ENCODE assay signal across 19 cellular contexts in genomic region chr11:80955588-80955987, GRCh38.
DNase-seq lines count a peak whose midpoint lies in the region; ATAC-seq and TF ChIP-seq lines count a peak whose summit lies in the region.
"Had no signal": no experiment of that assay in that cellular context is flagged by ENCODE, and none has a peak within 500 bp of the region (broad histone marks: within the 10 kb centered on the region; RNA-seq: fewer than 3 reads in every experiment).

No MANE protein-coding gene starts in this region.

- no peak for TF ChIP-seq EP300 in SK-N-SH (IDR thresholded peaks at IDR 0.05; ENCODE audit: borderline replicate concordance in 1 of 2, low read depth in 1 of 2, low read length in 1 of 2)

- H3K18ac ChIP-seq in mesendoderm (ENCODE audit: low read length), result no peak overlapping the region

- H2BK15ac ChIP-seq in mesendoderm (replicated peaks; ENCODE audit: low read depth), result no peak overlapping the region

- no peak overlapping the region for H3K9ac ChIP-seq in mesendoderm (ENCODE audit: low read length)
- no peak overlapping the region for H3K9ac ChIP-seq in SK-N-SH
- H3K9ac ChIP-seq: BLaER1 treated with 17β-estradiol and CSF1 and Interleukin-3, amounts not matched to agents 10 nM and 100 nM had no signal

- no peak overlapping the region for H2BK5ac ChIP-seq in mesendoderm (ENCODE audit: low read length)

- no peak overlapping the region for H3K27ac ChIP-seq in mesendoderm (ENCODE audit: low read depth, low read length)
- no peak overlapping the region for H3K27ac ChIP-seq in SK-N-SH (ENCODE audit: low read depth in 2 of 2, low read length in 1 of 2)
- H3K27ac ChIP-seq: 22Rv1; A549; BLaER1 treated with 17β-estradiol and CSF1 and Interleukin-3, amounts not matched to agents 10 nM and 100 nM; C4-2B had no signal

- no peaks in the 10 kb centered on the region for H3K4me1 ChIP-seq in mesendoderm (ENCODE audit: control insufficient read depth, low read depth, low read length)
- no peaks in the 10 kb centered on the region; a peak in 1 of 4 replicates for H3K4me1 ChIP-seq in SK-N-SH (ENCODE audit: control insufficient read depth in 1 of 2, insufficient read depth in 2 of 2, low read depth in 1 of 2, low read length in 1 of 2)
- H3K4me1 ChIP-seq: A549, Caco-2 had no signal

- H3F3A ChIP-seq in SK-N-SH (replicated peaks; ENCODE audit: insufficient read depth), result no peaks in the 10 kb centered on the region

- H4K5ac ChIP-seq in mesendoderm (ENCODE audit: low read length), result no peak overlapping the region

- no peak overlapping the region for H3K4me3 ChIP-seq in mesendoderm (ENCODE audit: low read length)
- no peak overlapping the region for H3K4me3 ChIP-seq in SK-N-SH (ENCODE audit: low read depth in 2 of 2, low read length in 1 of 2)
- H3K4me3 ChIP-seq: A549; BLaER1 treated with 17β-estradiol and CSF1 and Interleukin-3, amounts not matched to agents 10 nM and 100 nM had no signal

- TF ChIP-seq RAD21 in SK-N-SH (IDR thresholded peaks at IDR 0.05; ENCODE audit: low read length), result no peak

- H3K36me3 ChIP-seq in mesendoderm (ENCODE audit: control insufficient read depth, insufficient read depth, low read length) (no peaks in the 10 kb centered on the region), SK-N-SH (replicated peaks in 1 of 2; ENCODE audit: control insufficient read depth in 1 of 2, insufficient read depth in 2 of 2, low read length in 1 of 2) (no peaks in the 10 kb centered on the region)
- H3K36me3 ChIP-seq: BLaER1 treated with 17β-estradiol and CSF1 and Interleukin-3, amounts not matched to agents 10 nM and 100 nM had no signal

- H3K4me2 ChIP-seq in mesendoderm (ENCODE audit: low read length), result no peak overlapping the region
- no peak overlapping the region for H3K4me2 ChIP-seq in SK-N-SH
- H3K4me2 ChIP-seq: A549; BLaER1 treated with 17β-estradiol and CSF1 and Interleukin-3, amounts not matched to agents 10 nM and 100 nM had no signal

- no peaks in the 10 kb centered on the region for H3K79me1 ChIP-seq in mesendoderm (ENCODE audit: low read length)

- POLR2A ChIA-PET in SK-N-SH (lab: Yijun Ruan, JAX), result no interaction called here

- H2BK120ac ChIP-seq in mesendoderm (ENCODE audit: low read depth, low read length), result no peak overlapping the region

- no peaks in the 10 kb centered on the region for H3K27me3 ChIP-seq in mesendoderm (ENCODE audit: insufficient read depth, low read length, poor library complexity)
- H3K27me3 ChIP-seq in SK-N-SH (ENCODE audit: insufficient read depth), result no peaks in the 10 kb centered on the region
- H3K27me3 ChIP-seq: BLaER1 treated with 17β-estradiol and CSF1 and Interleukin-3, amounts not matched to agents 10 nM and 100 nM had no signal

- H3K9me3 ChIP-seq in SK-N-SH, result no peaks in the 10 kb centered on the region
- H3K9me3 ChIP-seq: BLaER1 treated with 17β-estradiol and CSF1 and Interleukin-3, amounts not matched to agents 10 nM and 100 nM; Caco-2 had no signal

- H3K56ac ChIP-seq in mesendoderm (ENCODE audit: low read length), result no peak overlapping the region

- no peak overlapping the region for H4K8ac ChIP-seq in mesendoderm (ENCODE audit: low read depth, low read length)

- peak; percentile 45 for ATAC-seq in GM21529 (IDR thresholded peaks at IDR 0.05; ENCODE audit: unreplicated experiment)
- ATAC-seq: A549; CD8-positive, alpha-beta T cell had no signal

- H2AK5ac ChIP-seq in mesendoderm (ENCODE audit: low read length), result no peak overlapping the region

- no peaks in the 10 kb centered on the region for H4K20me1 ChIP-seq in SK-N-SH (ENCODE audit: insufficient read depth)
- H4K20me1 ChIP-seq: BLaER1 treated with 17β-estradiol and CSF1 and Interleukin-3, amounts not matched to agents 10 nM and 100 nM had no signal

- H3K79me2 ChIP-seq in mesendoderm (ENCODE audit: control insufficient read depth, insufficient read depth, low read length) (no peaks in the 10 kb centered on the region), SK-N-SH (ENCODE audit: insufficient read depth) (no peaks in the 10 kb centered on the region)

- no peak for TF ChIP-seq CTCF in SK-N-SH (IDR thresholded peaks at IDR 0.05)

- no peak overlapping the region for H2AFZ ChIP-seq in SK-N-SH (ENCODE audit: low read depth)

- H3K4ac ChIP-seq in mesendoderm (ENCODE audit: low read depth, low read length), result no peak overlapping the region

- no peaks in the 10 kb centered on the region for H3K9me2 ChIP-seq in SK-N-SH

- CTCF ChIA-PET in SK-N-SH (lab: Yijun Ruan, JAX), result no interaction called here

- peak; percentile 0 for DNase-seq in NCI-H82 treated with DMSO at 0.1 percent for 48 hours (lab: John Stamatoyannopoulos, UW; ENCODE audit: unreplicated experiment)
- DNase-seq in SK-N-DZ (ENCODE audit: low spot score), result peak; percentile 53
- DNase-seq in mesendoderm, result peak; percentile 69
- no peak for DNase-seq in NCI-H510A (lab: John Stamatoyannopoulos, UW)
- DNase-seq in stimulated activated CD4-positive, alpha-beta T cell treated with anti-CD3 and anti-CD28 coated beads, Interleukin-12 subunit alpha, Interleukin-12 subunit beta, amount 100 ng/mL, for 4 hours, result no peak
- DNase-seq in SK-N-SH, result no peak
- DNase-seq: AML-193; Caco-2; CD4-positive, alpha-beta T cell; CD8-positive, alpha-beta T cell; DMS 273 treated with DMSO at 0.1 percent for 48 hours; DMS153; DMS79 treated with DMSO at 0.1 percent for 48 hours; GF-D8 had no signal

- WGBS in mesendoderm (ENCODE audit: extremely low coverage, insufficient coverage, low lambda C conversion rate), result no CpG with 5 or more reads among the region's 7 CpGs
- WGBS in SK-N-SH (ENCODE audit: low lambda C conversion rate), result 59% methylated on average over 7 of the region's 7 CpGs

- H3K23ac ChIP-seq in mesendoderm (ENCODE audit: low read length), result no peak overlapping the region

TF ChIP-seq in SK-N-SH, 30 proteins besides CTCF, POLR2A, EP300 and RAD21 (continues in another document):
- TF ChIP-seq FOSL2 (IDR thresholded peaks at IDR 0.05; ENCODE audit: borderline replicate concordance, low read depth), result no peak
- TF ChIP-seq IRF3 (IDR thresholded peaks at IDR 0.05; ENCODE audit: low read depth, low read length), result no peak
- TF ChIP-seq MAX (IDR thresholded peaks at IDR 0.05; ENCODE audit: low read depth), result no peak
- no peak for TF ChIP-seq USF1 (IDR thresholded peaks at IDR 0.05; ENCODE audit: borderline replicate concordance, low read depth)
- no peak for TF ChIP-seq SMC3 (IDR thresholded peaks at IDR 0.05; ENCODE audit: low read depth, low read length)
- no peak for TF ChIP-seq GATA2 (CRISPR knock-in tag; IDR thresholded peaks at IDR 0.05)
- no peak for TF ChIP-seq MEF2A (IDR thresholded peaks at IDR 0.05; ENCODE audit: borderline replicate concordance, low read depth)
- TF ChIP-seq NRF1 (IDR thresholded peaks at IDR 0.05; ENCODE audit: low read depth, low read length), result no peak
- TF ChIP-seq CHD2 (IDR thresholded peaks at IDR 0.05; ENCODE audit: low read length, partially characterized antibody), result no peak
- TF ChIP-seq RXRA (IDR thresholded peaks at IDR 0.05; ENCODE audit: borderline replicate concordance, low read depth), result no peak
- TF ChIP-seq USF2 (IDR thresholded peaks at IDR 0.05; ENCODE audit: borderline replicate concordance, low read depth, low read length), result no peak
- no peak for TF ChIP-seq RCOR1 (IDR thresholded peaks at IDR 0.05; ENCODE audit: low read length)
- no peak for TF ChIP-seq ZBTB33 (IDR thresholded peaks at IDR 0.05; ENCODE audit: borderline replicate concordance, low read depth)
- no peak for TF ChIP-seq NFIC (IDR thresholded peaks at IDR 0.05; ENCODE audit: borderline replicate concordance)
- no peak for TF ChIP-seq FOXJ3 (CRISPR knock-in tag; IDR thresholded peaks at IDR 0.05)

Comparison
In these comparisons a context has a peak if more than half of its experiments do, and no peak if none do; other contexts are left out.
1. DNase-seq: peak in NCI-H82 treated with DMSO at 0.1 percent for 48 hours (single experiment), SK-N-DZ (single experiment) and mesendoderm (single experiment); none in NCI-H510A (single experiment), stimulated activated CD4-positive, alpha-beta T cell treated with anti-CD3 and anti-CD28 coated beads, Interleukin-12 subunit alpha, Interleukin-12 subunit beta, amount 100 ng/mL, for 4 hours (single experiment) and SK-N-SH (single experiment).